21 cellular contexts compared by ENCODE assay signal in the genomic region with DNA sequence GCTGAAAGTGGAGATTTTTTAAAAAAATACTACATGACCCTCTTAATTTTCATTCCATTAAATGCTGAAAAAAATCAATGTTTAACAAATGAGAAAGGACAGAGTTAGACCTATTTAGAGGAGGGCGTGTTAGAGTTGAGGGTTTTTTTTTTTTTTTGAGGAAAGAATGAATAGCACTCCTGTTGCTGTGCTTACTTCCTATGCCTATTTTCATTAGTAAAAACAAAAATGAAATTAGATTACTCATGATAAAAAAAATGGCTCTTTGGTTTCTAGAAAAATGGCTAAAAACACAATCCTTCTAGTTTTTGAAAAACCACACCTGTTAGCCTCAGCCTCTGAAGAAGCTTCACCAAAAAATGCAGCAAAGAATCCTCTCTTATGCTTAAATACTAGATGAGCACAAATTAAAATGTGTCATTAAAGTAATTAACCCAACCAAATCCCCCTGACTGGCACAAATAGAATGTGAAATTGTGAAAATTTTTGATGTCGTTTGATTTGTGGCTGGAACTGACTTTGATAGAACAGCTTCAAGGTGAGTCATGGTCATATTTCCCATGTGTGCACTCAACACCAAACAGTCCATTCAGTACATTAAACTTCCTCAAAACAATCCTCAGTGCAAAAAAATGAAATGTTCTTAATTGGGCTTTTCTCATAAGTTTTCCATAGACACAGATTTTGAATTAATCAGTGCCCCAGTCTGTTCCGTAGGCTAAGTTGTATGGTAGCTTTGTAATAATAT.
DNase-seq lines count a peak whose midpoint lies in the region; ATAC-seq, FAIRE-seq and TF ChIP-seq lines count a peak whose summit lies in the region.
"Had no signal": no experiment of that assay in that cellular context is flagged by ENCODE, and none has a peak within 500 bp of the region (broad histone marks: within the 10 kb centered on the region; RNA-seq: fewer than 3 reads in every experiment).

No MANE protein-coding gene starts in this region.

- H3K27me3 ChIP-seq in endothelial cell of umbilical vein (ENCODE audit: control insufficient read depth in 2 of 2, insufficient read depth in 2 of 2, low read length in 2 of 2) (no peaks in the 10 kb centered on the region), GM23248 (replicated peaks; ENCODE audit: insufficient read depth) (no peaks in the 10 kb centered on the region)
- H3K27me3 ChIP-seq: esophagus squamous epithelium, testis had no signal

- no peaks in the 10 kb centered on the region for H3K36me3 Mint-ChIP-seq in activated CD4-positive, alpha-beta memory T cell treated with anti-CD3 and anti-CD28 coated beads, Interleukin-2, amount 10 ng/mL, durations not matched to agents 7 days and 5 days (ENCODE audit: low read depth)
- no peaks in the 10 kb centered on the region for H3K36me3 Mint-ChIP-seq in activated CD4-positive, alpha-beta memory T cell treated with anti-CD3 and anti-CD28 coated beads for 36 hours

- H3K27me3 Mint-ChIP-seq in activated CD4-positive, alpha-beta memory T cell treated with anti-CD3 and anti-CD28 coated beads, Interleukin-2, amount 10 ng/mL, durations not matched to agents 7 days and 5 days: peaks cover 12% of the 10 kb centered on the region
- peaks cover 6% of the 10 kb centered on the region for H3K27me3 Mint-ChIP-seq in activated CD4-positive, alpha-beta memory T cell treated with anti-CD3 and anti-CD28 coated beads for 36 hours

- in situ Hi-C loops in GM23248 (cut with MboI): no loop called here

- no peak overlapping the region for H3K4me3 ChIP-seq in endothelial cell of umbilical vein (replicated peaks in 1 of 3; ENCODE audit: insufficient read depth in 1 of 3, low read depth in 1 of 3, low read length in 3 of 3)
- no peak overlapping the region for H3K4me3 ChIP-seq in GM23248
- H3K4me3 ChIP-seq: esophagus squamous epithelium, testis had no signal

- dilution Hi-C loops in endothelial cell of umbilical vein (cut with MboI; ENCODE audit: extremely low pct_ligation_motif_present, low sequenced_read_pairs): no loop called here

- peaks cover 32% of the 10 kb centered on the region for H3K4me1 Mint-ChIP-seq in activated CD4-positive, alpha-beta memory T cell treated with anti-CD3 and anti-CD28 coated beads, Interleukin-2, amount 10 ng/mL, durations not matched to agents 7 days and 5 days
- H3K4me1 Mint-ChIP-seq in activated CD4-positive, alpha-beta memory T cell treated with anti-CD3 and anti-CD28 coated beads for 36 hours (ENCODE audit: low read depth): peaks cover 7% of the 10 kb centered on the region

- H3K9me3 Mint-ChIP-seq in activated CD4-positive, alpha-beta memory T cell treated with anti-CD3 and anti-CD28 coated beads, Interleukin-2, amount 10 ng/mL, durations not matched to agents 7 days and 5 days: peaks cover 2% of the 10 kb centered on the region
- H3K9me3 Mint-ChIP-seq in activated CD4-positive, alpha-beta memory T cell treated with anti-CD3 and anti-CD28 coated beads for 36 hours: no peaks in the 10 kb centered on the region

- peak; percentile 40 for FAIRE-seq in endothelial cell of umbilical vein (lab: Jason Lieb, UNC)
- FAIRE-seq: H54 had no signal

- H3K4me1 ChIP-seq in endothelial cell of umbilical vein (ENCODE audit: control insufficient read depth, extremely low read depth, insufficient read depth, low read length) (peaks cover 17% of the 10 kb centered on the region), GM23248 (ENCODE audit: insufficient read depth) (no peaks in the 10 kb centered on the region)
- H3K4me1 ChIP-seq: esophagus squamous epithelium, testis had no signal

- intact Hi-C loops in activated CD4-positive, alpha-beta memory T cell treated with anti-CD3 and anti-CD28 coated beads for 36 hours (cut with micrococcal nuclease): loop anchor here (2.0 kb wide), 1 partner anchor 16 kb away; no protein-coding TSS in a partner anchor
- intact Hi-C loops in endothelial cell of umbilical vein (cut with micrococcal nuclease): loop anchor here (5.0 kb wide), 1 partner anchor 111 kb away; no protein-coding TSS in a partner anchor

- H3K9me3 ChIP-seq in endothelial cell of umbilical vein (replicated peaks; ENCODE audit: control insufficient read depth, insufficient read depth, low read length) (no peaks in the 10 kb centered on the region), GM23248 (ENCODE audit: low read depth) (no peaks in the 10 kb centered on the region)
- H3K9me3 ChIP-seq: esophagus squamous epithelium, testis had no signal

- no peak for TF ChIP-seq POLR2A in endothelial cell of umbilical vein (IDR thresholded peaks at IDR 0.05; ENCODE audit: low read depth, low read length)

- peak; percentile 61 for ATAC-seq in GM19035 (IDR thresholded peaks at IDR 0.05; ENCODE audit: unreplicated experiment)

- BruUV-seq in endothelial cell of umbilical vein (replicated peaks; lab: Mats Ljungman, UMichigan): no TSS peak

- WGBS in GM23248 (ENCODE audit: low coverage in 1 of 2, low lambda C conversion rate in 2 of 2, missing lambda C conversion rate in 2 of 2), 2 experiments: 63 to 68% methylated on average over 3 of the region's 3 CpGs

- H3K4me2 ChIP-seq in endothelial cell of umbilical vein (ENCODE audit: insufficient read depth, low read length) (no peak overlapping the region), GM23248 (ENCODE audit: unreplicated experiment) (no peak overlapping the region)

- no peaks in the 10 kb centered on the region for H3K9me2 ChIP-seq in GM23248 (ENCODE audit: insufficient read depth)

- H4K20me1 ChIP-seq in endothelial cell of umbilical vein (replicated peaks; ENCODE audit: control insufficient read depth, extremely low read depth, insufficient read depth, low read length): no peaks in the 10 kb centered on the region
- no peaks in the 10 kb centered on the region for H4K20me1 ChIP-seq in GM23248 (ENCODE audit: insufficient read depth)

- H2AFZ ChIP-seq in endothelial cell of umbilical vein (ENCODE audit: low read depth, low read length): no peak overlapping the region
- no peak overlapping the region for H2AFZ ChIP-seq in GM23248

- no peaks in the 10 kb centered on the region for H3K9me1 ChIP-seq in endothelial cell of umbilical vein (replicated peaks; ENCODE audit: control insufficient read depth, extremely low read depth, insufficient read depth, low read length)

- no peak overlapping the region for H3K27ac ChIP-seq in endothelial cell of umbilical vein (ENCODE audit: insufficient read depth, low read depth, low read length)
- no peak overlapping the region for H3K27ac ChIP-seq in GM23248
- H3K27ac ChIP-seq: C4-2B, esophagus squamous epithelium, testis had no signal

- CTCF ChIA-PET in activated CD4-positive, alpha-beta memory T cell treated with anti-CD3 and anti-CD28 coated beads, Interleukin-2, amount 10 ng/mL, durations not matched to agents 7 days and 5 days (lab: Charles Lee): interaction anchor here (1.6 kb wide), 2 partner anchors 16 to 98 kb away, joined by 4 to 7 read pairs; a partner anchor contains a TSS
- CTCF ChIA-PET in activated CD4-positive, alpha-beta memory T cell treated with anti-CD3 and anti-CD28 coated beads for 36 hours (lab: Charles Lee): no interaction called here
- CTCF ChIA-PET in endothelial cell of umbilical vein (lab: Charles Lee): interaction anchor here (0.7 to 3.1 kb wide), 5 partner anchors 15 to 98 kb away, joined by 3 to 14 read pairs (median 8); a partner anchor contains a TSS

- no peak for DNase-seq in activated CD4-positive, alpha-beta memory T cell treated with anti-CD3 and anti-CD28 coated beads, Interleukin-2, amount 10 ng/mL, durations not matched to agents 7 days and 5 days
- no peak for DNase-seq in activated CD4-positive, alpha-beta memory T cell treated with anti-CD3 and anti-CD28 coated beads for 36 hours
- DNase-seq in NCI-H226 (peak; percentile 19), endothelial cell of umbilical vein (ENCODE audit: low read depth, low spot score) (no peak), NCI-H1105 (lab: John Stamatoyannopoulos, UW) (no peak), GM23248 (no peak), NCI-H2227 (lab: John Stamatoyannopoulos, UW; ENCODE audit: unreplicated experiment) (no peak)
- DNase-seq: activated gamma-delta T cell; anterior cingulate cortex; effector CD8-positive, alpha-beta T cell; esophagus squamous epithelium; mammary epithelial cell; NCI-H187; NCI-H446; NK-92 treated with Interleukin-12 subunit alpha and Interleukin-12 subunit beta, amount 100 ng/mL, for 24 hours; RPMI8226; stimulated activated CD4-positive, alpha-beta T cell treated with anti-CD3 and anti-CD28 coated beads, Interleukin-12 subunit alpha, Interleukin-12 subunit beta, amount 100 ng/mL, for 4 hours; testis had no signal

- H3K79me2 ChIP-seq in endothelial cell of umbilical vein (ENCODE audit: control insufficient read depth, insufficient read depth, low read length) (no peaks in the 10 kb centered on the region), GM23248 (ENCODE audit: insufficient read depth) (no peaks in the 10 kb centered on the region)

- TF ChIP-seq CTCF in endothelial cell of umbilical vein (IDR thresholded peaks at IDR 0.05; ENCODE audit: extremely low read depth in 1 of 2, insufficient read depth in 1 of 2, low read depth in 1 of 2, low read length in 2 of 2): no peak

- no peak overlapping the region for H3K4me3 Mint-ChIP-seq in activated CD4-positive, alpha-beta memory T cell treated with anti-CD3 and anti-CD28 coated beads, Interleukin-2, amount 10 ng/mL, durations not matched to agents 7 days and 5 days
- H3K4me3 Mint-ChIP-seq in activated CD4-positive, alpha-beta memory T cell treated with anti-CD3 and anti-CD28 coated beads for 36 hours: no peak overlapping the region

- H3F3A ChIP-seq in GM23248 (ENCODE audit: insufficient read depth): no peaks in the 10 kb centered on the region

- H3K9ac ChIP-seq in endothelial cell of umbilical vein (replicated peaks; ENCODE audit: extremely low read depth, insufficient read depth, low read length) (no peak overlapping the region), GM23248 (no peak overlapping the region)

- POLR2A ChIA-PET in activated CD4-positive, alpha-beta memory T cell treated with anti-CD3 and anti-CD28 coated beads, Interleukin-2, amount 10 ng/mL, durations not matched to agents 7 days and 5 days (lab: Charles Lee): interaction anchor here (0.9 kb wide), 1 partner anchor 15 kb away, joined by 3 read pairs; no protein-coding TSS in a partner anchor
- POLR2A ChIA-PET in activated CD4-positive, alpha-beta memory T cell treated with anti-CD3 and anti-CD28 coated beads for 36 hours (lab: Charles Lee): no interaction called here
- POLR2A ChIA-PET in endothelial cell of umbilical vein (lab: Charles Lee): no interaction called here

- H3K36me3 ChIP-seq in endothelial cell of umbilical vein (ENCODE audit: control insufficient read depth in 2 of 2, extremely low read depth in 1 of 2, insufficient read depth in 2 of 2, low read length in 2 of 2) (no peaks in the 10 kb centered on the region), GM23248 (ENCODE audit: low read depth) (no peaks in the 10 kb centered on the region)
- H3K36me3 ChIP-seq: esophagus squamous epithelium had no signal

- H3K27ac Mint-ChIP-seq in activated CD4-positive, alpha-beta memory T cell treated with anti-CD3 and anti-CD28 coated beads, Interleukin-2, amount 10 ng/mL, durations not matched to agents 7 days and 5 days: peak overlapping the region; percentile 36
- H3K27ac Mint-ChIP-seq in activated CD4-positive, alpha-beta memory T cell treated with anti-CD3 and anti-CD28 coated beads for 36 hours: no peak overlapping the region

TF ChIP-seq in endothelial cell of umbilical vein, 7 proteins besides CTCF, POLR2A, EP300 and RAD21 (continues in another document):
- TF ChIP-seq JUN (IDR thresholded peaks at IDR 0.05; ENCODE audit: borderline replicate concordance, insufficient read depth, insufficient read length, low read depth): no peak
